In the genomic region with DNA sequence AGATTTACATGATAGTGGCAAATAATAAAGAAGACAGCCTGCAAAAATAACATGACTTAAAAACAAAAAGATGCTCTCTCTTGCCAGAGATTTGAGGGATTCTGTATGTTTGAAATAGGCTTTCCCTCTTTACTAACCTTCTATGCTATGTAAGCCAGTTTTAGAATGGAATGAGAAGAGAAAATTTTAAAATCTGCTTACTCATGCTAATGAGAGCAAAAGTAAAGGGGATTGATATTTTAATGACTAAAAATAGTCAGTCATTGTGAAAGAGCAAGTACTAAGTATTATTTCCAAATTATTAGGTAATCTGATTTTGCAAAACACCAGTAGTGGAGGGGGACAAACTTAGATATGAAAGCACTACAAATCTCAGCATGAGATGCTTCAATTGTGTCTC, we compare ENCODE assay signal across 1 cellular context.
TF ChIP-seq lines count a peak whose summit lies in the region.

No MANE protein-coding gene starts in this region.

TF ChIP-seq in GM23338, 12 proteins besides CTCF, POLR2A, EP300 and RAD21 (continued from another document):
- TF ChIP-seq NANOG (IDR thresholded peaks at IDR 0.05; ENCODE audit: borderline replicate concordance) (no peak), EZH2 (IDR thresholded peaks at IDR 0.05; ENCODE audit: low read depth, unreplicated experiment) (no peak), JUNB (IDR thresholded peaks at IDR 0.05; ENCODE audit: unreplicated experiment) (no peak), STAT1 (IDR thresholded peaks at IDR 0.05; ENCODE audit: unreplicated experiment) (no peak), ZNF114 (CRISPR knock-in tag; IDR thresholded peaks at IDR 0.05) (no peak)
- TF ChIP-seq, protein P1, sequence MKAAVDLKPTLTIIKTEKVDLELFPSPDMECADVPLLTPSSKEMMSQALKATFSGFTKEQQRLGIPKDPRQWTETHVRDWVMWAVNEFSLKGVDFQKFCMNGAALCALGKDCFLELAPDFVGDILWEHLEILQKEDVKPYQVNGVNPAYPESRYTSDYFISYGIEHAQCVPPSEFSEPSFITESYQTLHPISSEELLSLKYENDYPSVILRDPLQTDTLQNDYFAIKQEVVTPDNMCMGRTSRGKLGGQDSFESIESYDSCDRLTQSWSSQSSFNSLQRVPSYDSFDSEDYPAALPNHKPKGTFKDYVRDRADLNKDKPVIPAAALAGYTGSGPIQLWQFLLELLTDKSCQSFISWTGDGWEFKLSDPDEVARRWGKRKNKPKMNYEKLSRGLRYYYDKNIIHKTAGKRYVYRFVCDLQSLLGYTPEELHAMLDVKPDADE (IDR thresholded peaks at IDR 0.05) = no peak
- TF ChIP-seq, protein P2, sequence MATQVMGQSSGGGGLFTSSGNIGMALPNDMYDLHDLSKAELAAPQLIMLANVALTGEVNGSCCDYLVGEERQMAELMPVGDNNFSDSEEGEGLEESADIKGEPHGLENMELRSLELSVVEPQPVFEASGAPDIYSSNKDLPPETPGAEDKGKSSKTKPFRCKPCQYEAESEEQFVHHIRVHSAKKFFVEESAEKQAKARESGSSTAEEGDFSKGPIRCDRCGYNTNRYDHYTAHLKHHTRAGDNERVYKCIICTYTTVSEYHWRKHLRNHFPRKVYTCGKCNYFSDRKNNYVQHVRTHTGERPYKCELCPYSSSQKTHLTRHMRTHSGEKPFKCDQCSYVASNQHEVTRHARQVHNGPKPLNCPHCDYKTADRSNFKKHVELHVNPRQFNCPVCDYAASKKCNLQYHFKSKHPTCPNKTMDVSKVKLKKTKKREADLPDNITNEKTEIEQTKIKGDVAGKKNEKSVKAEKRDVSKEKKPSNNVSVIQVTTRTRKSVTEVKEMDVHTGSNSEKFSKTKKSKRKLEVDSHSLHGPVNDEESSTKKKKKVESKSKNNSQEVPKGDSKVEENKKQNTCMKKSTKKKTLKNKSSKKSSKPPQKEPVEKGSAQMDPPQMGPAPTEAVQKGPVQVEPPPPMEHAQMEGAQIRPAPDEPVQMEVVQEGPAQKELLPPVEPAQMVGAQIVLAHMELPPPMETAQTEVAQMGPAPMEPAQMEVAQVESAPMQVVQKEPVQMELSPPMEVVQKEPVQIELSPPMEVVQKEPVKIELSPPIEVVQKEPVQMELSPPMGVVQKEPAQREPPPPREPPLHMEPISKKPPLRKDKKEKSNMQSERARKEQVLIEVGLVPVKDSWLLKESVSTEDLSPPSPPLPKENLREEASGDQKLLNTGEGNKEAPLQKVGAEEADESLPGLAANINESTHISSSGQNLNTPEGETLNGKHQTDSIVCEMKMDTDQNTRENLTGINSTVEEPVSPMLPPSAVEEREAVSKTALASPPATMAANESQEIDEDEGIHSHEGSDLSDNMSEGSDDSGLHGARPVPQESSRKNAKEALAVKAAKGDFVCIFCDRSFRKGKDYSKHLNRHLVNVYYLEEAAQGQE (IDR thresholded peaks at IDR 0.05; ENCODE audit: unreplicated experiment) = no peak
TF ChIP-seq in GM23338: peak in this region for 0.
